28 cellular contexts compared by ENCODE assay signal in genomic region chr6:168371635-168371988, GRCh38. TPM values are rescaled to one million over a fixed set of nuclear protein-coding genes. Genes with fewer than 3 reads are reported as not detected.
"Had no signal": no experiment of that assay in that cellular context is flagged by ENCODE, and none has a peak within 500 bp of the region (broad histone marks: within the 10 kb centered on the region; RNA-seq: fewer than 3 reads in every experiment).

No MANE protein-coding gene starts in this region.

- DNase-seq: activated CD4-positive, alpha-beta memory T cell treated with anti-CD3 and anti-CD28 coated beads for 36 hours; activated CD4-positive, alpha-beta T cell treated with anti-CD3 and anti-CD28 coated beads for 36 hours; activated CD4-positive, alpha-beta T cell treated with anti-CD3 and anti-CD28 coated beads, Interleukin-2, amount 10 ng/mL, durations not matched to agents 24 days and 14 days; activated CD4-positive, CD25-positive, alpha-beta regulatory T cell; activated CD4-positive, CD25-positive, alpha-beta regulatory T cell treated with anti-CD3 and anti-CD28 coated beads, Interleukin-2, amount 50 U/mL, for 72 hours; activated CD8-positive, alpha-beta memory T cell treated with anti-CD3 and anti-CD28 coated beads, Interleukin-2, amount 10 ng/mL, durations not matched to agents 7 days and 5 days; activated CD8-positive, alpha-beta memory T cell treated with anti-CD3 and anti-CD28 coated beads, Interleukin-2, amount 50 U/mL, for 4 hours; activated CD8-positive, alpha-beta T cell treated with anti-CD3 and anti-CD28 coated beads, Interleukin-2, amount 10 ng/mL, durations not matched to agents 7 days and 5 days; activated naive CD4-positive, alpha-beta T cell treated with anti-CD3 and anti-CD28 coated beads for 36 hours; activated naive CD8-positive, alpha-beta T cell treated with anti-CD3 and anti-CD28 coated beads for 36 hours; activated naive CD8-positive, alpha-beta T cell treated with anti-CD3 and anti-CD28 coated beads, Interleukin-2, amount 50 U/mL, for 24 hours; activated T-cell treated with anti-CD3 and anti-CD28 coated beads, Interleukin-2, amount 50 U/mL, for 1 hour; activated T-cell treated with anti-CD3 and anti-CD28 coated beads, Interleukin-2, amount 50 U/mL, for 48 hours; adrenal gland; amygdala; body of pancreas; caudate nucleus; cortex of kidney; dermis blood vessel endothelial cell; effector CD4-positive, alpha-beta T cell; effector memory CD8-positive, alpha-beta T cell; erythroblast; foreskin keratinocyte; gastrocnemius medialis; glutamatergic neuron; T-helper 2 cell had no signal

- ATAC-seq: activated CD4-positive, alpha-beta T cell treated with anti-CD3 and anti-CD28 coated beads for 36 hours; activated CD8-positive, alpha-beta memory T cell treated with anti-CD3 and anti-CD28 coated beads, Interleukin-2, amount 10 ng/mL, durations not matched to agents 7 days and 5 days; activated CD8-positive, alpha-beta T cell treated with anti-CD3 and anti-CD28 coated beads, Interleukin-2, amount 10 ng/mL, durations not matched to agents 7 days and 5 days; activated naive CD8-positive, alpha-beta T cell treated with anti-CD3 and anti-CD28 coated beads, Interleukin-2, amount 50 U/mL, for 24 hours; body of pancreas; effector memory CD8-positive, alpha-beta T cell; foreskin keratinocyte; gastrocnemius medialis had no signal

- H3K4me3 ChIP-seq: adrenal gland, body of pancreas, esophagus muscularis mucosa, gastrocnemius medialis had no signal

- H3K27me3 ChIP-seq: adrenal gland, body of pancreas, foreskin keratinocyte had no signal

- H3K36me3 ChIP-seq: adrenal gland, esophagus muscularis mucosa, gastrocnemius medialis had no signal

- H3K27ac ChIP-seq: adrenal gland, body of pancreas, esophagus muscularis mucosa, foreskin keratinocyte, gastrocnemius medialis had no signal

- H3K4me1 ChIP-seq: foreskin keratinocyte, gastrocnemius medialis had no signal

- H3K9me3 ChIP-seq: adrenal gland, body of pancreas, esophagus muscularis mucosa, gastrocnemius medialis had no signal

RNA-seq across cellular contexts. Expression of gene DACT2, which starts 52.0 kb away (rescaled TPM):
- total RNA-seq: activated CD4-positive, alpha-beta memory T cell treated with anti-CD3 and anti-CD28 coated beads for 36 hours; activated CD8-positive, alpha-beta memory T cell treated with anti-CD3 and anti-CD28 coated beads for 36 hours; activated CD8-positive, alpha-beta T cell treated with anti-CD3 and anti-CD28 coated beads, Interleukin-2, amount 10 ng/mL, durations not matched to agents 7 days and 5 days; activated naive CD4-positive, alpha-beta T cell treated with anti-CD3 and anti-CD28 coated beads for 36 hours; activated naive CD8-positive, alpha-beta T cell treated with anti-CD3 and anti-CD28 coated beads for 36 hours; dermis blood vessel endothelial cell had no signal
